In genomic region chr12:6338955-6339761, GRCh38 we compare ENCODE assay signal across 1 cellular context.
TF ChIP-seq lines count a peak whose summit lies in the region.

No MANE protein-coding gene starts in this region.

TF ChIP-seq in GM23338, 12 proteins besides CTCF, POLR2A, EP300 and RAD21 (continued from another document):
- TF ChIP-seq REST (IDR thresholded peaks at IDR 0.05; ENCODE audit: unreplicated experiment) (no peak), EZH2 (IDR thresholded peaks at IDR 0.05; ENCODE audit: low read depth, unreplicated experiment) (no peak), ZNF114 (CRISPR knock-in tag; IDR thresholded peaks at IDR 0.05) (no peak)
